10 cellular contexts compared by ENCODE assay signal in genomic region chr3:148718982-148719862, GRCh38. TPM values are rescaled to one million over a fixed set of nuclear protein-coding genes. Genes with fewer than 3 reads are reported as not detected.
DNase-seq lines count a peak whose midpoint lies in the region; ATAC-seq, FAIRE-seq and TF ChIP-seq lines count a peak whose summit lies in the region.
"Had no signal": no experiment of that assay in that cellular context is flagged by ENCODE, and none has a peak within 500 bp of the region (broad histone marks: within the 10 kb centered on the region; RNA-seq: fewer than 3 reads in every experiment).

No MANE protein-coding gene starts in this region.

- no peak overlapping the region for H3K4me3 Mint-ChIP-seq in activated naive CD4-positive, alpha-beta T cell treated with anti-CD3 and anti-CD28 coated beads for 36 hours

- H3K27me3 ChIP-seq in bronchial epithelial cell (ENCODE audit: control insufficient read depth, insufficient read depth, low read length): no peaks in the 10 kb centered on the region
- no peaks in the 10 kb centered on the region for H3K27me3 ChIP-seq in neural cell (ENCODE audit: insufficient read depth, low read depth, low read length)

- DNase-seq in D721Med (ENCODE audit: insufficient read length, low spot score) (no peak), Kasumi-1 (lab: John Stamatoyannopoulos, UW) (peak; percentile 10 to 53), bronchial epithelial cell (ENCODE audit: low read depth) (peak; percentile 22), NCI-H2227 treated with DMSO at 0.1 percent for 48 hours (lab: John Stamatoyannopoulos, UW) (no peak)
- no peak for DNase-seq in activated naive CD4-positive, alpha-beta T cell treated with anti-CD3 and anti-CD28 coated beads for 36 hours
- DNase-seq: stimulated activated CD4-positive, alpha-beta T cell treated with anti-CD3 and anti-CD28 coated beads, Interleukin-15, amount 100 ng/mL, for 24 hours had no signal

- FAIRE-seq in D721Med (lab: Jason Lieb, UNC) (no peak), bronchial epithelial cell (lab: Jason Lieb, UNC) (no peak)

- H3K36me3 ChIP-seq in bronchial epithelial cell (ENCODE audit: control insufficient read depth, insufficient read depth, low read length) (no peaks in the 10 kb centered on the region), neural cell (ENCODE audit: insufficient read depth, low read length) (no peaks in the 10 kb centered on the region)
- H3K36me3 ChIP-seq: SJSA1 had no signal

- TF ChIP-seq CTCF in D721Med (IDR thresholded peaks at IDR 0.05; ENCODE audit: insufficient read depth, missing control alignments) (peak; percentile 42), bronchial epithelial cell (IDR thresholded peaks at IDR 0.05; ENCODE audit: insufficient read depth, low read length, severe bottlenecking) (peak; percentile 17), neural cell (IDR thresholded peaks at IDR 0.05; ENCODE audit: poor library complexity, severe bottlenecking) (peak; percentile 75)

- no peaks in the 10 kb centered on the region for H3K27me3 Mint-ChIP-seq in activated naive CD4-positive, alpha-beta T cell treated with anti-CD3 and anti-CD28 coated beads for 36 hours (ENCODE audit: low read depth)

- no peaks in the 10 kb centered on the region for H4K20me1 ChIP-seq in neural cell (ENCODE audit: insufficient read depth)

- no peak for TF ChIP-seq EP300 in neural cell (conservative IDR thresholded peaks at IDR 0.05; ENCODE audit: poor library complexity, severe bottlenecking)

- H3K9me3 Mint-ChIP-seq in activated naive CD4-positive, alpha-beta T cell treated with anti-CD3 and anti-CD28 coated beads for 36 hours: no peaks in the 10 kb centered on the region

- no peak overlapping the region for H3K4me2 ChIP-seq in neural cell (ENCODE audit: low read length)

- intact Hi-C loops in activated naive CD4-positive, alpha-beta T cell treated with anti-CD3 and anti-CD28 coated beads for 36 hours (cut with micrococcal nuclease): no loop called here

- H3K79me2 ChIP-seq in neural cell (replicated peaks; ENCODE audit: insufficient read depth, low read length): no peaks in the 10 kb centered on the region

- H3K4me3 ChIP-seq in bronchial epithelial cell (ENCODE audit: low read depth, low read length) (no peak overlapping the region), neural cell (ENCODE audit: low read length) (no peak overlapping the region)
- H3K4me3 ChIP-seq: SJSA1 had no signal

- no peaks in the 10 kb centered on the region for H3K9me2 ChIP-seq in neural cell (ENCODE audit: insufficient read depth, low read length)

- CTCF ChIA-PET in activated naive CD4-positive, alpha-beta T cell treated with anti-CD3 and anti-CD28 coated beads for 36 hours (lab: Charles Lee): no interaction called here

- H3K36me3 Mint-ChIP-seq in activated naive CD4-positive, alpha-beta T cell treated with anti-CD3 and anti-CD28 coated beads for 36 hours (ENCODE audit: low read depth): no peaks in the 10 kb centered on the region

- peak; percentile 78 for TF ChIP-seq RAD21 in neural cell (conservative IDR thresholded peaks at IDR 0.05)

- no peaks in the 10 kb centered on the region for H3F3A ChIP-seq in neural cell (ENCODE audit: insufficient read depth, low read length, poor library complexity, severe bottlenecking)

- no peak overlapping the region for H2AFZ ChIP-seq in neural cell (ENCODE audit: low read depth, low read length)

- ATAC-seq in GM21723 (IDR thresholded peaks at IDR 0.05; ENCODE audit: unreplicated experiment): no peak
- no peak for ATAC-seq in GM18907 (IDR thresholded peaks at IDR 0.05; ENCODE audit: unreplicated experiment)

- H3K9ac ChIP-seq in neural cell (ENCODE audit: low read length): no peak overlapping the region

- no peaks in the 10 kb centered on the region for H3K4me1 Mint-ChIP-seq in activated naive CD4-positive, alpha-beta T cell treated with anti-CD3 and anti-CD28 coated beads for 36 hours (ENCODE audit: low read depth)

- no peak overlapping the region for H3K27ac ChIP-seq in neural cell (ENCODE audit: low read length)
- H3K27ac ChIP-seq: SJSA1 had no signal

- no peak overlapping the region for H3K27ac Mint-ChIP-seq in activated naive CD4-positive, alpha-beta T cell treated with anti-CD3 and anti-CD28 coated beads for 36 hours

- H3K9me3 ChIP-seq in neural cell (ENCODE audit: low read length): no peaks in the 10 kb centered on the region
- H3K9me3 ChIP-seq: SJSA1 had no signal

TF ChIP-seq in neural cell, 6 proteins besides CTCF, POLR2A, EP300 and RAD21:
- no peak for TF ChIP-seq TAF1 (IDR thresholded peaks at IDR 0.05; ENCODE audit: low read depth)
- TF ChIP-seq SMC3 (conservative IDR thresholded peaks at IDR 0.05; ENCODE audit: poor library complexity): peak; percentile 76

RNA-seq across cellular contexts. Expression of gene AGTR1, which starts 21.5 kb away (rescaled TPM):
- not detected in 2 replicates for total RNA-seq in bronchial epithelial cell
- polyA plus RNA-seq in neural cell: 1.3 and 1.9 TPM in 2 replicates
- 1.3 and 1.5 TPM in 2 replicates for polyA minus RNA-seq in neural cell
- not detected for total RNA-seq in activated naive CD4-positive, alpha-beta T cell treated with anti-CD3 and anti-CD28 coated beads for 36 hours
- total RNA-seq: SJSA1 had no signal

Comparison
In these comparisons a context has a peak if more than half of its experiments do, and no peak if none do; other contexts are left out.
1. DNase-seq: peak in Kasumi-1 (2 of 2) and bronchial epithelial cell (single experiment); none in D721Med (single experiment), NCI-H2227 treated with DMSO at 0.1 percent for 48 hours (single experiment) and activated naive CD4-positive, alpha-beta T cell treated with anti-CD3 and anti-CD28 coated beads for 36 hours (single experiment).
2. CTCF ChIP-seq: peak in every context shown above with its lines; median percentile 75 in neural cell; 42 in D721Med; 17 in bronchial epithelial cell.